Comparison of ENCODE assay signal across 15 cellular contexts in genomic region chr7:75965617-75966016, GRCh38. TPM values are rescaled to one million over a fixed set of nuclear protein-coding genes. Genes with fewer than 3 reads are reported as not detected.
A peak's percentile ranks its signal among the peaks of the same experiment; 100 is the strongest.
DNase-seq lines count a peak whose midpoint lies in the region; ATAC-seq and TF ChIP-seq lines count a peak whose summit lies in the region.
"Had no signal": no experiment of that assay in that cellular context is flagged by ENCODE, and none has a peak within 500 bp of the region (broad histone marks: within the 10 kb centered on the region; RNA-seq: fewer than 3 reads in every experiment).

No MANE protein-coding gene starts in this region.

- H2BK12ac ChIP-seq in neuronal stem cell (ENCODE audit: low read length), result no peak overlapping the region

- no peak overlapping the region for H2AFZ ChIP-seq in neuronal stem cell (ENCODE audit: low read length)

- H4K91ac ChIP-seq in neuronal stem cell (ENCODE audit: low read depth, low read length, poor library complexity), result no peak overlapping the region

- H3K4me1 ChIP-seq in gastroesophageal sphincter (peaks cover 0 to 77% (median 42%) of the 10 kb centered on the region in 3 donors), neuronal stem cell (ENCODE audit: control insufficient read depth in 2 of 2, insufficient read depth in 1 of 2, low read depth in 1 of 2, low read length in 2 of 2) (peaks cover 43 to 63% of the 10 kb centered on the region in 2 donors), tibial artery (peaks cover 12 to 85% (median 61%) of the 10 kb centered on the region in 4 donors)

- H2BK5ac ChIP-seq in neuronal stem cell (ENCODE audit: low read length), result no peak overlapping the region

- DNase-seq in NCI-H1105 (lab: John Stamatoyannopoulos, UW) (peak; percentile 46), NCI-H1105 treated with DMSO at 0.1 percent for 48 hours (lab: John Stamatoyannopoulos, UW) (no peak), neuronal stem cell (ENCODE audit: low spot score) (no peak), tibial artery (no peak), SIG-M5 treated with dmso at 0.1 percent for 504 hours (lab: John Stamatoyannopoulos, UW; ENCODE audit: unreplicated experiment) (no peak), brain microvascular endothelial cell (no peak)
- DNase-seq: 8988T; activated CD8-positive, alpha-beta memory T cell treated with anti-CD3 and anti-CD28 coated beads for 24 hours; activated gamma-delta T cell treated with Interleukin-2 at 50 U/mL for 16 hours; cerebellar nuclear complex; KBM-7; mesendoderm; stimulated activated naive CD4-positive, alpha-beta T cell had no signal

- no peak overlapping the region for H3K23ac ChIP-seq in neuronal stem cell (ENCODE audit: low read depth, low read length, poor library complexity)

- no peak overlapping the region for H3K14ac ChIP-seq in neuronal stem cell (ENCODE audit: low read length)

- TF ChIP-seq EP300 in gastroesophageal sphincter (IDR thresholded peaks at IDR 0.05), result no peak

- no peak overlapping the region for H3K4me2 ChIP-seq in neuronal stem cell (ENCODE audit: insufficient read depth, low read length, poor library complexity, severe bottlenecking)

- peaks cover 3% of the 10 kb centered on the region for H3K79me1 ChIP-seq in neuronal stem cell (ENCODE audit: low read depth, low read length)

- intact Hi-C loops in tibial artery (cut with DNase I; ENCODE audit: low total_unique reads), result no loop called here

- no peak overlapping the region for H2AK5ac ChIP-seq in neuronal stem cell (ENCODE audit: low read depth, low read length)

- H3K9ac ChIP-seq in neuronal stem cell (ENCODE audit: low read depth, low read length, poor library complexity), result no peak overlapping the region

- H3K9me3 ChIP-seq in gastroesophageal sphincter, result no peaks in the 10 kb centered on the region
- no peaks in the 10 kb centered on the region for H3K9me3 ChIP-seq in neuronal stem cell (replicated peaks in 1 of 2; ENCODE audit: control insufficient read depth in 2 of 2, insufficient read depth in 1 of 2, low read depth in 1 of 2, low read length in 2 of 2)
- H3K9me3 ChIP-seq in tibial artery, result no peaks in the 10 kb centered on the region

- no peak overlapping the region for H2BK120ac ChIP-seq in neuronal stem cell (ENCODE audit: low read depth, low read length)

- H3K36me3 ChIP-seq in gastroesophageal sphincter (peaks cover 0 to 9% of the 10 kb centered on the region in 2 donors), neuronal stem cell (replicated peaks in 1 of 2; ENCODE audit: control insufficient read depth in 2 of 2, insufficient read depth in 2 of 2, low read length in 2 of 2) (peaks cover 2 to 17% of the 10 kb centered on the region in 2 donors), tibial artery (no peaks in the 10 kb centered on the region), brain microvascular endothelial cell (replicated peaks) (no peaks in the 10 kb centered on the region)

- peak overlapping the region; percentile 79 to 88 (median 86) for H3K27ac ChIP-seq in gastroesophageal sphincter
- no peak overlapping the region for H3K27ac ChIP-seq in neuronal stem cell (replicated peaks; ENCODE audit: low read length)
- peak overlapping the region; percentile 88 to 95 for H3K27ac ChIP-seq in tibial artery
- H3K27ac ChIP-seq in brain microvascular endothelial cell, result no peak overlapping the region

- TF ChIP-seq CTCF in gastroesophageal sphincter (IDR thresholded peaks at IDR 0.05) (no peak), tibial artery (IDR thresholded peaks at IDR 0.05) (no peak), brain microvascular endothelial cell (IDR thresholded peaks at IDR 0.05; ENCODE audit: low read depth, low read length, missing control alignments) (no peak)

- no peak for TF ChIP-seq POLR2A in gastroesophageal sphincter (IDR thresholded peaks at IDR 0.05)

- H3K27me3 ChIP-seq in gastroesophageal sphincter, result no peaks in the 10 kb centered on the region
- no peaks in the 10 kb centered on the region for H3K27me3 ChIP-seq in neuronal stem cell (ENCODE audit: control insufficient read depth in 3 of 3, insufficient read depth in 3 of 3, low read depth in 1 of 3, low read length in 3 of 3)
- no peaks in the 10 kb centered on the region for H3K27me3 ChIP-seq in tibial artery
- no peaks in the 10 kb centered on the region for H3K27me3 ChIP-seq in brain microvascular endothelial cell (replicated peaks)

- ATAC-seq in gastroesophageal sphincter (no peak), HG03565 (IDR thresholded peaks at IDR 0.05; ENCODE audit: unreplicated experiment) (no peak)

- 50 to 100% methylated on average over 1 to 2 of the region's 13 CpGs for WGBS in gastroesophageal sphincter (ENCODE audit: low coverage in 1 of 2), 2 donors
- WGBS in neuronal stem cell (ENCODE audit: extremely low coverage in 2 of 2, insufficient read length in 2 of 2, insufficient replicate concordance in 1 of 2), 2 donors, result no CpG with 5 or more reads among the region's 13 CpGs

- H3K4me3 ChIP-seq in gastroesophageal sphincter, result no peak overlapping the region
- no peak overlapping the region for H3K4me3 ChIP-seq in neuronal stem cell (ENCODE audit: low read length in 2 of 2)
- H3K4me3 ChIP-seq in tibial artery, result peak overlapping the region; percentile 35 to 41
- no peak overlapping the region for H3K4me3 ChIP-seq in brain microvascular endothelial cell (ENCODE audit: low read depth, low read length)

- in situ Hi-C loops in brain microvascular endothelial cell (cut with HindIII; ENCODE audit: low pct_ligation_motif_present, low sequenced_read_pairs), result no loop called here

- peak overlapping the region; percentile 15 for H3K18ac ChIP-seq in neuronal stem cell (ENCODE audit: low read length)

- no peak overlapping the region for H4K8ac ChIP-seq in neuronal stem cell (ENCODE audit: low read depth, low read length)

- H3K4ac ChIP-seq in neuronal stem cell (ENCODE audit: low read length), result no peak overlapping the region

- no peak overlapping the region for H2BK15ac ChIP-seq in neuronal stem cell (ENCODE audit: low read length)

RNA-seq across cellular contexts. Expression of gene TMEM120A, which starts 28.8 kb away (rescaled TPM):
- total RNA-seq in gastroesophageal sphincter, result 10 to 100 TPM in 3 of 4 donors, 1 to 10 TPM in 1; 6.2 to 32.4 (median 29.0) TPM
- 17.6 TPM for polyA plus RNA-seq in neuronal stem cell (2013, experiment 1 of 2)
- polyA plus RNA-seq in neuronal stem cell (2013, experiment 2 of 2), result 17.4 TPM

RNA-seq across cellular contexts. Expression of gene POR, which starts 50.7 kb away (rescaled TPM):
- 10 to 100 TPM; 31.5 to 54.3 (median 47.7) TPM for total RNA-seq in gastroesophageal sphincter
- 61.0 TPM for polyA plus RNA-seq in neuronal stem cell (2013, experiment 1 of 2)
- polyA plus RNA-seq in neuronal stem cell (2013, experiment 2 of 2), result 62.9 TPM

Comparison
In these comparisons a context has a peak if more than half of its experiments do, and no peak if none do; other contexts are left out.
1. H3K27ac ChIP-seq: peak in gastroesophageal sphincter (4 of 4) and tibial artery (2 of 2); none in neuronal stem cell (single experiment) and brain microvascular endothelial cell (single experiment).
2. H3K4me3 ChIP-seq: peak in tibial artery (2 of 2); none in gastroesophageal sphincter (0 of 2), neuronal stem cell (0 of 2) and brain microvascular endothelial cell (single experiment).